16 cellular contexts compared by ENCODE assay signal in genomic region chr1:20362856-20363255, GRCh38.
"Had no signal": no experiment of that assay in that cellular context is flagged by ENCODE, and none has a peak within 500 bp of the region (broad histone marks: within the 10 kb centered on the region; RNA-seq: fewer than 3 reads in every experiment).

No MANE protein-coding gene starts in this region.

- H3K9me3 ChIP-seq: SK-N-SH had no signal

- H3K9ac ChIP-seq: SK-N-SH had no signal

- H3K27ac ChIP-seq: RWPE1 had no signal

- DNase-seq: KBM-7, NCI-H1092 treated with DMSO at 0.1 percent for 48 hours, NCI-H1436, NCI-H187, NCI-H2029, NCI-H2081 treated with DMSO at 0.1 percent for 48 hours, NCI-H2171 treated with DMSO at 0.1 percent for 48 hours, NCI-H345, NCI-H446 treated with DMSO at 0.1 percent for 48 hours, NCI-H510A treated with DMSO at 0.1 percent for 48 hours, NCI-H526, NCI-H774, SHP77, SK-N-SH, SW 1271 had no signal
